8 cellular contexts compared by ENCODE assay signal in the genomic region with DNA sequence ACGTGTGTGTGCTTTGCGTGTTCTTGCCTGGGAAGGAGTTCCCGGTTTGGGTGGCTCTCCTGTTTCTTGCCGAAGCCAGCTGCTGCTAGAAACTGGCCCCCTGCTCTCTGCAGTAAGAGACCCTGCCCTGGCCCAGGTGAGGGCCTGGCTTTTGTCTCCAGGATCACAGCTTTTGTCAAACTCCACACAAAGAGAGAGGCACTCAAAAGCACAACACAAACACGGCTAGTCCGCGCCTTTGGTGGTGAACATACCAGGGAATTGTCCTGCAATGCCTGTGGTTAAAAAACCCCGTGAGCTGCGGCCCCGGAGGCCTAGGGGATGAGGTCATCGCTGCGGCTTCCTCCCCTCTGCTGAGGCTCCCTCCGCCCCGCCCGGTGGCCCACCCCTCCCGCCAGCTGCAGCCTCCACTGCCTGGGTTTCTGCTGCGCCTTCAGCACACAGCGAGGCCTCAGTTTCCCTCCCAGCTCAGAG.
DNase-seq lines count a peak whose midpoint lies in the region; ATAC-seq and TF ChIP-seq lines count a peak whose summit lies in the region.

No MANE protein-coding gene starts in this region.

- no peak overlapping the region for H3K4me3 ChIP-seq in GM12865 (ENCODE audit: low read depth, low read length)

- no peak for TF ChIP-seq CTCF in GM12865 (IDR thresholded peaks at IDR 0.05; ENCODE audit: insufficient read depth, low read depth, low read length, missing control alignments)

- ATAC-seq in HG03175 (IDR thresholded peaks at IDR 0.05; ENCODE audit: unreplicated experiment), result no peak
- ATAC-seq in GM18519 (IDR thresholded peaks at IDR 0.05; ENCODE audit: low FRiP score, unreplicated experiment), result no peak

- peak; percentile 36 for DNase-seq in GM12865 (ENCODE audit: low read depth)
- peak; percentile 94 for DNase-seq in NCI-H226
- DNase-seq in astrocyte of the hippocampus (ENCODE audit: low read depth, low spot score), result peak; percentile 98
- peak; percentile 90 for DNase-seq in iPS-NIHi7 (ENCODE audit: extremely low spot score)
- peak; percentile 65 for DNase-seq in smooth muscle cell of the brain vasculature (ENCODE audit: low read depth, low spot score)
- no peak for DNase-seq in stimulated activated naive CD4-positive, alpha-beta T cell treated with Interleukin-2 at 50 U/mL for 16 hours (lab: John Stamatoyannopoulos, UW)
